In genomic region chr10:12195281-12195602, GRCh38 we compare ENCODE assay signal across 8 cellular contexts. TPM values are rescaled to one million over a fixed set of nuclear protein-coding genes. Genes with fewer than 3 reads are reported as not detected.
A peak's percentile ranks its signal among the peaks of the same experiment; 100 is the strongest.
DNase-seq lines count a peak whose midpoint lies in the region; ATAC-seq and TF ChIP-seq lines count a peak whose summit lies in the region.

No MANE protein-coding gene starts in this region.

- ATAC-seq in CD4-positive, CD25-positive, alpha-beta regulatory T cell (ENCODE audit: low read depth in 2 of 2): peak in 1 of 2 donors; percentile 1
- ATAC-seq in GM21717 (IDR thresholded peaks at IDR 0.05; ENCODE audit: unreplicated experiment) (peak; percentile 5), PC-3 (no peak; the same call in 1 of the 2 replicates)

- H3K9me3 ChIP-seq in CD4-positive, CD25-positive, alpha-beta regulatory T cell (ENCODE audit: control insufficient read depth in 2 of 2, low read length in 2 of 2): no peaks in the 10 kb centered on the region
- no peaks in the 10 kb centered on the region for H3K9me3 ChIP-seq in PC-3 (ENCODE audit: low read length)
- no peaks in the 10 kb centered on the region for H3K9me3 ChIP-seq in trophoblast cell (ENCODE audit: insufficient read depth, low read depth, low read length)

- no peak overlapping the region for H2BK5ac ChIP-seq in trophoblast cell (ENCODE audit: low read depth, low read length, poor library complexity)

- no peak overlapping the region for H2BK120ac ChIP-seq in trophoblast cell (ENCODE audit: insufficient read depth, low read length, poor library complexity)

- H3K4me3 ChIP-seq in CD4-positive, CD25-positive, alpha-beta regulatory T cell (ENCODE audit: low read depth, low read length): peak overlapping the region; percentile 99
- H3K4me3 ChIP-seq in PC-3 (ENCODE audit: low read length) (peak overlapping the region; percentile 98), epithelial cell of proximal tubule (ENCODE audit: low read depth, low read length) (peak overlapping the region; percentile 94), trophoblast cell (ENCODE audit: low read depth, low read length) (peak overlapping the region; percentile 99)

- no peak overlapping the region for H2BK12ac ChIP-seq in trophoblast cell (ENCODE audit: low read length)

- peak overlapping the region; percentile 30 for H3K14ac ChIP-seq in trophoblast cell (ENCODE audit: low read length)

- no peak overlapping the region for H4K91ac ChIP-seq in trophoblast cell (ENCODE audit: low read depth, low read length)

- peaks cover 15% of the 10 kb centered on the region for H3K36me3 Mint-ChIP-seq in CD4-positive, CD25-positive, alpha-beta regulatory T cell

- no peak overlapping the region for H2AK5ac ChIP-seq in trophoblast cell (ENCODE audit: low read length)

- H3K4ac ChIP-seq in trophoblast cell (ENCODE audit: low read depth, low read length): peak overlapping the region; percentile 7

- BruUV-seq in PC-3 (replicated peaks; lab: Mats Ljungman, UMichigan): TSS peak; percentile 52

- H3K79me2 ChIP-seq in PC-3 (ENCODE audit: low read length): peaks cover 82% of the 10 kb centered on the region
- H3K79me2 ChIP-seq in trophoblast cell (ENCODE audit: control insufficient read depth, insufficient read depth, low read length, poor library complexity): peaks cover 8% of the 10 kb centered on the region

- peak overlapping the region; percentile 85 for H4K8ac ChIP-seq in trophoblast cell (ENCODE audit: low read depth, low read length)

- H3K9ac ChIP-seq in PC-3 (ENCODE audit: low read length) (peak overlapping the region; percentile 93), trophoblast cell (ENCODE audit: low read length) (peak overlapping the region; percentile 96)

- no CpG with 5 or more reads among the region's 12 CpGs for WGBS in trophoblast cell (ENCODE audit: extremely low coverage, insufficient coverage, insufficient read length)

- H3K18ac ChIP-seq in trophoblast cell (ENCODE audit: low read length): no peak overlapping the region

- H2AFZ ChIP-seq in PC-3 (ENCODE audit: low read length) (peak overlapping the region; percentile 89), trophoblast cell (ENCODE audit: insufficient read depth, low read length, poor library complexity) (peak overlapping the region; percentile 19)

- POLR2A ChIA-PET in PC-3 (lab: Charles Lee; ENCODE audit: unreplicated experiment): interaction anchor here (0.6 to 1.1 kb wide), 2 partner anchors 25 to 439 kb away, joined by 3 to 9 read pairs; no protein-coding TSS in a partner anchor

- peaks cover 44% of the 10 kb centered on the region for H3K4me1 ChIP-seq in CD4-positive, CD25-positive, alpha-beta regulatory T cell (ENCODE audit: control insufficient read depth, insufficient read depth, low read length, poor library complexity, severe bottlenecking)
- peaks cover 11% of the 10 kb centered on the region; the same call in 1 of the 2 replicates for H3K4me1 ChIP-seq in PC-3 (ENCODE audit: insufficient read depth, low read length)
- peaks cover 0 to 2% of the 10 kb centered on the region in 2 experiments for H3K4me1 ChIP-seq in trophoblast cell (ENCODE audit: control insufficient read depth in 1 of 2, insufficient read depth in 2 of 2, low read length in 2 of 2)

- H3K9me3 Mint-ChIP-seq in CD4-positive, CD25-positive, alpha-beta regulatory T cell: no peaks in the 10 kb centered on the region

- TF ChIP-seq CTCF in PC-3 (conservative IDR thresholded peaks at IDR 0.05; ENCODE audit: low read depth, low read length) (no peak), epithelial cell of proximal tubule (conservative IDR thresholded peaks at IDR 0.05; ENCODE audit: low read depth, low read length) (no peak)

- peak overlapping the region; percentile 66 for H4K12ac ChIP-seq in trophoblast cell (ENCODE audit: low read depth, low read length)

- H4K20me1 ChIP-seq in PC-3 (ENCODE audit: low read length): peaks cover 4% of the 10 kb centered on the region; the same call in 1 of the 2 replicates

- no peaks in the 10 kb centered on the region for H3K27me3 ChIP-seq in CD4-positive, CD25-positive, alpha-beta regulatory T cell (ENCODE audit: control insufficient read depth, insufficient read depth, low read length)
- H3K27me3 ChIP-seq in PC-3 (ENCODE audit: low read length): no peaks in the 10 kb centered on the region
- no peaks in the 10 kb centered on the region for H3K27me3 ChIP-seq in trophoblast cell (ENCODE audit: insufficient read depth, low read length)

- H3K9me2 ChIP-seq in PC-3 (replicated peaks; ENCODE audit: low read length): no peaks in the 10 kb centered on the region

- H3K36me3 ChIP-seq in CD4-positive, CD25-positive, alpha-beta regulatory T cell (ENCODE audit: control insufficient read depth, insufficient read depth, low read length): peaks cover 25% of the 10 kb centered on the region
- H3K36me3 ChIP-seq in PC-3 (ENCODE audit: low read depth, low read length) (peaks cover 7% of the 10 kb centered on the region; the same call in 1 of the 2 replicates), trophoblast cell (ENCODE audit: control insufficient read depth in 1 of 2, insufficient read depth in 2 of 2, low read length in 2 of 2) (peaks cover 0 to 1% of the 10 kb centered on the region in 2 experiments)

- peaks cover 32 to 71% (median 53%) of the 10 kb centered on the region in 4 donors for H3K4me1 Mint-ChIP-seq in CD4-positive, CD25-positive, alpha-beta regulatory T cell

- peaks cover 9% of the 10 kb centered on the region for H3K79me1 ChIP-seq in trophoblast cell (ENCODE audit: low read length)

- CTCF ChIA-PET in PC-3 (lab: Charles Lee): no interaction called here

- no peaks in the 10 kb centered on the region for H3F3A ChIP-seq in PC-3 (ENCODE audit: low read length, unreplicated experiment)

- H3K4me3 Mint-ChIP-seq in CD4-positive, CD25-positive, alpha-beta regulatory T cell: peak overlapping the region; percentile 96 to 98 (median 98)

- H3K27ac Mint-ChIP-seq in CD4-positive, CD25-positive, alpha-beta regulatory T cell: peak overlapping the region; percentile 98 to 100 (median 99)

- peak overlapping the region; percentile 90 for H3K4me2 ChIP-seq in PC-3 (ENCODE audit: low read length)
- peak overlapping the region; percentile 94 for H3K4me2 ChIP-seq in trophoblast cell (ENCODE audit: low read length)

- H3K27ac ChIP-seq in CD4-positive, CD25-positive, alpha-beta regulatory T cell (ENCODE audit: insufficient read depth, low read length, poor library complexity, severe bottlenecking): peak overlapping the region; percentile 96
- H3K27ac ChIP-seq in PC-3 (ENCODE audit: low read length) (peak overlapping the region; percentile 77), trophoblast cell (ENCODE audit: low read depth, low read length) (peak overlapping the region; percentile 69)

- no peak for DNase-seq in CD4-positive, CD25-positive, alpha-beta regulatory T cell
- DNase-seq in PC-3 (peak; percentile 1), epithelial cell of proximal tubule (ENCODE audit: low read depth) (no peak), trophoblast cell (peak in 1 of 2 donors; percentile 21), NK-92 (lab: John Stamatoyannopoulos, UW; ENCODE audit: unreplicated experiment) (no peak), SK-N-DZ (ENCODE audit: low spot score) (no peak)
- DNase-seq in NK-92 treated with Interleukin-12 subunit alpha and Interleukin-12 subunit beta, amount 100 ng/mL, for 24 hours (lab: John Stamatoyannopoulos, UW): no peak

- intact Hi-C loops in PC-3 (cut with micrococcal nuclease): no loop called here

- peaks cover 4% of the 10 kb centered on the region for H3K27me3 Mint-ChIP-seq in CD4-positive, CD25-positive, alpha-beta regulatory T cell

- H3K23ac ChIP-seq in trophoblast cell (ENCODE audit: low read length): no peak overlapping the region

RNA-seq across cellular contexts. Expression of gene NUDT5, which starts 0.4 kb away (rescaled TPM):
- 38.1 TPM for total RNA-seq in CD4-positive, CD25-positive, alpha-beta regulatory T cell
- 100 to 1,000 TPM in 1 of 4 donors, 10 to 100 TPM in 3; 71.5 to 103 (median 89.7) TPM for polyA plus RNA-seq in CD4-positive, CD25-positive, alpha-beta regulatory T cell
- total RNA-seq in PC-3 (2014; rRNA removed) (39.3 and 57.0 TPM in 2 replicates), epithelial cell of proximal tubule (64.5 and 106 TPM in 2 replicates)
- 69.0 and 70.2 TPM in 2 replicates for polyA plus RNA-seq in trophoblast cell (2013)
- polyA plus RNA-seq in SK-N-DZ (2014; cell fraction: cytosol; rRNA removed): 204 and 205 TPM in 2 replicates
- polyA plus RNA-seq in SK-N-DZ (2014; cell fraction: nucleus; rRNA removed): 141 and 159 TPM in 2 replicates

RNA-seq across cellular contexts. Expression of gene CDC123, which starts 0.7 kb away (rescaled TPM):
- total RNA-seq in CD4-positive, CD25-positive, alpha-beta regulatory T cell: 50.3 TPM
- 100 to 1,000 TPM in 3 of 4 donors, 10 to 100 TPM in 1; 91.1 to 111 (median 102) TPM for polyA plus RNA-seq in CD4-positive, CD25-positive, alpha-beta regulatory T cell
- total RNA-seq in PC-3 (2014; rRNA removed): 74.2 and 110 TPM in 2 replicates
- 96.5 and 174 TPM in 2 replicates for total RNA-seq in epithelial cell of proximal tubule
- polyA plus RNA-seq in trophoblast cell (2013): 95.4 and 98.0 TPM in 2 replicates
- polyA plus RNA-seq in SK-N-DZ (2014; cell fraction: cytosol; rRNA removed): 146 and 172 TPM in 2 replicates
- 81.4 and 85.9 TPM in 2 replicates for polyA plus RNA-seq in SK-N-DZ (2014; cell fraction: nucleus; rRNA removed)
